In the genomic region with DNA sequence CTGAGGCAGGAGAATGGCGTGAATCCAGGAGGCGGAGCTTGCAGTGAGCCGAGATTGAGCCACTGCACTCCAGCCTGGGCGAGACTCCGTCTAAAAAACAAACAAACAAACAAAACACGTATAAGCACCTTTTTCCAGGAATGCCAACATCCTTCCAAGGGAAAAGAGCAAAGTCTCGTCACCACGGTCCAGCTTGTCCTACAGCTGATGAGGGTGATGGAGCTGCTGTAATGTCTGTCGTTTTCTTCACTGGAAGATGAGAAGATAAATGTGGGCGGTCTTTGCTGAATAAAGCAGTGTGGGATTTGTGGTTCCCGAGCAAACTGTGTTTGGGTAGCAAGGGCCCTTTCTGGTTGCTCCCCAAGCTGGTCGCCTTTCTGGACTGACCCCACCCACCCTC, we compare ENCODE assay signal across 25 cellular contexts.
DNase-seq lines count a peak whose midpoint lies in the region; ATAC-seq, FAIRE-seq and TF ChIP-seq lines count a peak whose summit lies in the region.
"Had no signal": no experiment of that assay in that cellular context is flagged by ENCODE, and none has a peak within 500 bp of the region (broad histone marks: within the 10 kb centered on the region; RNA-seq: fewer than 3 reads in every experiment).

No MANE protein-coding gene starts in this region.

- no peaks in the 10 kb centered on the region for H3K27me3 ChIP-seq in PC-3 (ENCODE audit: low read length)
- no peaks in the 10 kb centered on the region for H3K27me3 ChIP-seq in brain microvascular endothelial cell (replicated peaks)
- no peaks in the 10 kb centered on the region for H3K27me3 ChIP-seq in mesenchymal stem cell (ENCODE audit: control insufficient read depth in 1 of 2, insufficient read depth in 1 of 2, low read length in 2 of 2)
- H3K27me3 ChIP-seq in prostate gland (replicated peaks; ENCODE audit: insufficient read depth): no peaks in the 10 kb centered on the region
- H3K27me3 ChIP-seq: BLaER1, Peyer's patch had no signal

- H3F3A ChIP-seq in PC-3 (ENCODE audit: low read length, unreplicated experiment): no peaks in the 10 kb centered on the region

- POLR2A ChIA-PET in A549 (lab: Yijun Ruan, JAX): no interaction called here
- POLR2A ChIA-PET in PC-3 (lab: Charles Lee; ENCODE audit: unreplicated experiment): no interaction called here

- H3K18ac ChIP-seq in mesenchymal stem cell (ENCODE audit: low read depth in 1 of 2, low read length in 2 of 2): no peak overlapping the region

- peak overlapping the region in 1 of 2 experiments; percentile 4 for H2BK12ac ChIP-seq in mesenchymal stem cell (ENCODE audit: low read length in 2 of 2)

- H3K27ac Mint-ChIP-seq in T-helper 2 cell treated with Interferon-gamma antibody and Interleukin-4, amounts not matched to agents 5 μg/mL and 100 μg/mL, for 36 hours: no peak overlapping the region
- H3K27ac Mint-ChIP-seq: CD4-positive, CD25-positive, alpha-beta regulatory T cell had no signal

- TF ChIP-seq EP300 in A549 (IDR thresholded peaks at IDR 0.05): no peak

- peaks cover 52% of the 10 kb centered on the region for H3K4me1 ChIP-seq in A549
- H3K4me1 ChIP-seq in PC-3 (ENCODE audit: insufficient read depth, low read length): peaks cover 43% of the 10 kb centered on the region
- H3K4me1 ChIP-seq in mesenchymal stem cell (ENCODE audit: control insufficient read depth, insufficient read depth, low read depth, low read length): peaks cover 4% of the 10 kb centered on the region
- H3K4me1 ChIP-seq in prostate gland (replicated peaks): no peaks in the 10 kb centered on the region
- H3K4me1 ChIP-seq: Peyer's patch had no signal

- no peak overlapping the region for H2BK120ac ChIP-seq in mesenchymal stem cell (ENCODE audit: low read depth, low read length)

- peak overlapping the region; percentile 76 to 89 for H3K27ac ChIP-seq in A549
- H3K27ac ChIP-seq in PC-3 (ENCODE audit: low read length): peak overlapping the region; percentile 95
- peak overlapping the region; percentile 85 for H3K27ac ChIP-seq in brain microvascular endothelial cell
- no peak overlapping the region for H3K27ac ChIP-seq in mesenchymal stem cell (ENCODE audit: low read length, poor library complexity, severe bottlenecking)
- no peak overlapping the region for H3K27ac ChIP-seq in prostate gland
- H3K27ac ChIP-seq: 22Rv1, BLaER1, HL-60, Peyer's patch had no signal

- TF ChIP-seq CTCF in A549 (IDR thresholded peaks at IDR 0.05) (no peak), PC-3 (conservative IDR thresholded peaks at IDR 0.05; ENCODE audit: low read depth, low read length) (no peak), brain microvascular endothelial cell (IDR thresholded peaks at IDR 0.05; ENCODE audit: low read depth, low read length, missing control alignments) (no peak), prostate gland (IDR thresholded peaks at IDR 0.05) (no peak)

- no peak overlapping the region for H4K91ac ChIP-seq in mesenchymal stem cell (ENCODE audit: low read length)

- H3K27me3 Mint-ChIP-seq in T-helper 2 cell treated with Interferon-gamma antibody and Interleukin-4, amounts not matched to agents 5 μg/mL and 100 μg/mL, for 36 hours (ENCODE audit: low read depth): no peaks in the 10 kb centered on the region

- peak in 1 of 2 experiments; percentile 26 for DNase-seq in A549 (ENCODE audit: low read depth in 1 of 2, low spot score in 1 of 2)
- DNase-seq in PC-3: no peak
- DNase-seq in brain microvascular endothelial cell: no peak
- DNase-seq in mesenchymal stem cell: no peak
- DNase-seq in T-helper 2 cell treated with Interferon-gamma antibody and Interleukin-4, amounts not matched to agents 5 μg/mL and 100 μg/mL, for 36 hours (ENCODE audit: low spot score): no peak
- DNase-seq in stimulated activated CD4-positive, alpha-beta T cell treated with anti-CD3 and anti-CD28 coated beads, Interleukin-4, amount 100 ng/mL, for 4 hours: no peak
- DNase-seq in prostate gland (ENCODE audit: low spot score): no peak
- DNase-seq: CD4-positive, CD25-positive, alpha-beta regulatory T cell; DMS153; DND-41; HCEC 1CT; NCI-H1092; NCI-H1417 treated with DMSO at 0.1 percent for 48 hours; NCI-H187; NCI-H2081 treated with DMSO at 0.1 percent for 48 hours; NCI-H2171; NCI-H510A; NCI-H69; Peyer's patch had no signal

- TF ChIP-seq POLR2A in A549 (IDR thresholded peaks at IDR 0.05; ENCODE audit: low read length) (no peak), prostate gland (IDR thresholded peaks at IDR 0.05) (no peak)

- H3K4me3 ChIP-seq in A549 (no peak overlapping the region), PC-3 (ENCODE audit: low read length) (no peak overlapping the region), brain microvascular endothelial cell (ENCODE audit: low read depth, low read length) (no peak overlapping the region), mesenchymal stem cell (ENCODE audit: insufficient read depth in 1 of 2, low read depth in 1 of 2, low read length in 2 of 2) (no peak overlapping the region), prostate gland (no peak overlapping the region)
- H3K4me3 ChIP-seq: BLaER1, Peyer's patch had no signal

- H3K36me3 Mint-ChIP-seq in T-helper 2 cell treated with Interferon-gamma antibody and Interleukin-4, amounts not matched to agents 5 μg/mL and 100 μg/mL, for 36 hours (ENCODE audit: low read depth): no peaks in the 10 kb centered on the region

- no peaks in the 10 kb centered on the region for H4K20me1 ChIP-seq in PC-3 (ENCODE audit: low read length)
- H4K20me1 ChIP-seq: BLaER1 had no signal

- CTCF ChIA-PET in A549 (lab: Yijun Ruan, JAX) (no interaction called here), PC-3 (lab: Charles Lee) (no interaction called here)

- H3K9me3 ChIP-seq in A549: 0 out of 3 replicates have a peak, but pooled peaks cover 2% of the 10 kb centered on the region
- H3K9me3 ChIP-seq in PC-3 (ENCODE audit: low read length): no peaks in the 10 kb centered on the region
- H3K9me3 ChIP-seq in mesenchymal stem cell (ENCODE audit: control insufficient read depth, low read length): no peaks in the 10 kb centered on the region
- no peaks in the 10 kb centered on the region for H3K9me3 ChIP-seq in prostate gland
- H3K9me3 ChIP-seq: BLaER1, Peyer's patch had no signal

- H3K79me2 ChIP-seq in PC-3 (ENCODE audit: low read length): no peaks in the 10 kb centered on the region

- no peak overlapping the region for H4K8ac ChIP-seq in mesenchymal stem cell (ENCODE audit: low read length)

- no peak for TF ChIP-seq RAD21 in A549 (conservative IDR thresholded peaks at IDR 0.05 in 1 of 2, IDR thresholded peaks at IDR 0.05 in 1 of 2)

- H3K9ac ChIP-seq in PC-3 (ENCODE audit: low read length) (peak overlapping the region; percentile 72), mesenchymal stem cell (ENCODE audit: low read length) (no peak overlapping the region)
- H3K9ac ChIP-seq: BLaER1 had no signal

- no TSS peak for BruUV-seq in PC-3 (replicated peaks; lab: Mats Ljungman, UMichigan)

- no peaks in the 10 kb centered on the region for H3K4me1 Mint-ChIP-seq in T-helper 2 cell treated with Interferon-gamma antibody and Interleukin-4, amounts not matched to agents 5 μg/mL and 100 μg/mL, for 36 hours (ENCODE audit: low read depth)

- H3K4me2 ChIP-seq in A549: no peak overlapping the region
- no peak overlapping the region for H3K4me2 ChIP-seq in PC-3 (ENCODE audit: low read length)
- H3K4me2 ChIP-seq in mesenchymal stem cell (ENCODE audit: low read length, poor library complexity, severe bottlenecking): no peak overlapping the region
- H3K4me2 ChIP-seq: BLaER1 had no signal

- H3K9me2 ChIP-seq in PC-3 (replicated peaks; ENCODE audit: low read length): no peaks in the 10 kb centered on the region

- no peak overlapping the region for H3K4me3 Mint-ChIP-seq in T-helper 2 cell treated with Interferon-gamma antibody and Interleukin-4, amounts not matched to agents 5 μg/mL and 100 μg/mL, for 36 hours
- H3K4me3 Mint-ChIP-seq: CD4-positive, CD25-positive, alpha-beta regulatory T cell had no signal

- no peak overlapping the region for H3K14ac ChIP-seq in mesenchymal stem cell (ENCODE audit: low read length in 2 of 2)

- H3K36me3 ChIP-seq in PC-3 (ENCODE audit: low read depth, low read length) (no peaks in the 10 kb centered on the region), brain microvascular endothelial cell (replicated peaks) (no peaks in the 10 kb centered on the region), mesenchymal stem cell (ENCODE audit: control insufficient read depth in 1 of 2, insufficient read depth in 2 of 2, low read depth in 1 of 2, low read length in 2 of 2) (no peaks in the 10 kb centered on the region), prostate gland (no peaks in the 10 kb centered on the region)
- H3K36me3 ChIP-seq: BLaER1, Peyer's patch had no signal

- no peak overlapping the region for H3K4ac ChIP-seq in mesenchymal stem cell (ENCODE audit: low read depth in 1 of 2, low read length in 2 of 2)

- FAIRE-seq in A549 (lab: Jason Lieb, UNC): no peak
- FAIRE-seq: GM12892, H1 had no signal

- H2AFZ ChIP-seq in PC-3 (ENCODE audit: low read length) (no peak overlapping the region), mesenchymal stem cell (ENCODE audit: low read depth, low read length) (no peak overlapping the region)

- H2BK5ac ChIP-seq in mesenchymal stem cell (ENCODE audit: low read depth, low read length, poor library complexity, severe bottlenecking): no peak overlapping the region

- ATAC-seq in A549: no peak
- ATAC-seq in PC-3: no peak
- ATAC-seq in GM18502 (IDR thresholded peaks at IDR 0.05; ENCODE audit: poor library complexity, unreplicated experiment): no peak

- no peaks in the 10 kb centered on the region for H3K79me1 ChIP-seq in mesenchymal stem cell (replicated peaks; ENCODE audit: low read length, poor library complexity, severe bottlenecking)

- 72% methylated on average over 12 of the region's 12 CpGs for WGBS in A549 (ENCODE audit: missing lambda C conversion rate)
- 91% methylated on average over 8 of the region's 12 CpGs for WGBS in mesenchymal stem cell
- 73% methylated on average over 12 of the region's 12 CpGs for WGBS in prostate gland

- peak overlapping the region; percentile 17 for H2BK15ac ChIP-seq in mesenchymal stem cell (ENCODE audit: low read depth, poor library complexity, severe bottlenecking)

- no peaks in the 10 kb centered on the region for H3K9me3 Mint-ChIP-seq in T-helper 2 cell treated with Interferon-gamma antibody and Interleukin-4, amounts not matched to agents 5 μg/mL and 100 μg/mL, for 36 hours

- H3K23ac ChIP-seq in mesenchymal stem cell (ENCODE audit: low read length in 2 of 2): no peak overlapping the region

- intact Hi-C loops in PC-3 (cut with micrococcal nuclease) (loop anchor here (5.0 kb wide), 1 partner anchor 53 kb away; no protein-coding TSS in a partner anchor), prostate gland (cut with DNase I) (no loop called here)

- in situ Hi-C loops in brain microvascular endothelial cell (cut with HindIII; ENCODE audit: low pct_ligation_motif_present, low sequenced_read_pairs): no loop called here

- no peak overlapping the region for H2AK5ac ChIP-seq in mesenchymal stem cell (ENCODE audit: low read length, severe bottlenecking)

TF ChIP-seq in A549, 52 proteins besides CTCF, POLR2A, EP300 and RAD21 (continues in another document):
- TF ChIP-seq NPAS2 (CRISPR knock-in tag; IDR thresholded peaks at IDR 0.05; ENCODE audit: borderline replicate concordance): no peak
- TF ChIP-seq RCOR1 (IDR thresholded peaks at IDR 0.05; ENCODE audit: low read depth, low read length): no peak
- TF ChIP-seq HOXB5 (CRISPR knock-in tag; IDR thresholded peaks at IDR 0.05): 0 out of 2 replicates have a peak, but pooled peaks have one; percentile 6

Comparison
In these comparisons a context has a peak if more than half of its experiments do, and no peak if none do; other contexts are left out.
1. H3K27ac ChIP-seq: peak in A549 (2 of 2), PC-3 (single experiment) and brain microvascular endothelial cell (single experiment); none in mesenchymal stem cell (single experiment) and prostate gland (0 of 2).